21 cellular contexts compared by ENCODE assay signal in genomic region chr15:84645997-84646396, GRCh38.
"Had no signal": no experiment of that assay in that cellular context is flagged by ENCODE, and none has a peak within 500 bp of the region (broad histone marks: within the 10 kb centered on the region; RNA-seq: fewer than 3 reads in every experiment).

No MANE protein-coding gene starts in this region.

- H3K4me1 Mint-ChIP-seq: endodermal cell had no signal

- H3K27me3 Mint-ChIP-seq: activated CD4-positive, alpha-beta memory T cell treated with anti-CD3 and anti-CD28 coated beads for 36 hours; activated naive CD8-positive, alpha-beta T cell treated with anti-CD3 and anti-CD28 coated beads, Interleukin-2, amount 10 ng/mL, durations not matched to agents 7 days and 5 days; naive B cell; progenitor cell of endocrine pancreas had no signal

- H3K4me3 Mint-ChIP-seq: activated CD4-positive, alpha-beta memory T cell treated with anti-CD3 and anti-CD28 coated beads for 36 hours; activated naive CD8-positive, alpha-beta T cell treated with anti-CD3 and anti-CD28 coated beads, Interleukin-2, amount 10 ng/mL, durations not matched to agents 7 days and 5 days; endodermal cell; naive B cell; neural progenitor cell; T-helper 1 cell treated with Interleukin-12 subunit alpha and Interleukin-12 subunit beta and Interleukin-4 antibody, amounts not matched to agents 30 μg/mL and 1 μg/mL, for 36 hours had no signal

- DNase-seq: activated CD4-positive, alpha-beta memory T cell treated with anti-CD3 and anti-CD28 coated beads for 36 hours; activated CD4-positive, alpha-beta T cell treated with anti-CD3 and anti-CD28 coated beads for 4 hours; activated CD4-positive, CD25-positive, alpha-beta regulatory T cell; activated gamma-delta T cell treated with Interleukin-2 at 50 U/mL for 16 hours; activated naive CD8-positive, alpha-beta T cell treated with anti-CD3 and anti-CD28 coated beads, Interleukin-2, amount 10 ng/mL, durations not matched to agents 7 days and 5 days; amniotic stem cell; endodermal cell; heart right ventricle; islet precursor cell; left colon; mesendoderm; naive B cell; retina; spleen; stimulated activated CD4-positive, alpha-beta T cell treated with anti-CD3 and anti-CD28 coated beads, Interleukin-4, amount 100 ng/mL, for 1 hour; stimulated activated naive CD4-positive, alpha-beta T cell treated with Interleukin-2 at 50 U/mL for 16 hours; thyroid gland; upper lobe of right lung had no signal

- ATAC-seq: upper lobe of right lung had no signal

- H3K9me3 Mint-ChIP-seq: activated CD4-positive, alpha-beta memory T cell treated with anti-CD3 and anti-CD28 coated beads for 36 hours; activated naive CD8-positive, alpha-beta T cell treated with anti-CD3 and anti-CD28 coated beads, Interleukin-2, amount 10 ng/mL, durations not matched to agents 7 days and 5 days; endodermal cell; naive B cell; neural progenitor cell; T-helper 1 cell treated with Interleukin-12 subunit alpha and Interleukin-12 subunit beta and Interleukin-4 antibody, amounts not matched to agents 30 μg/mL and 1 μg/mL, for 36 hours had no signal

- H3K27ac Mint-ChIP-seq: activated naive CD8-positive, alpha-beta T cell treated with anti-CD3 and anti-CD28 coated beads, Interleukin-2, amount 10 ng/mL, durations not matched to agents 7 days and 5 days; endodermal cell; neural progenitor cell; progenitor cell of endocrine pancreas; T-helper 1 cell treated with Interleukin-12 subunit alpha and Interleukin-12 subunit beta and Interleukin-4 antibody, amounts not matched to agents 30 μg/mL and 1 μg/mL, for 36 hours had no signal
